Comparison of ENCODE assay signal across 21 cellular contexts in genomic region chr18:8625693-8626092, GRCh38. TPM values are rescaled to one million over a fixed set of nuclear protein-coding genes. Genes with fewer than 3 reads are reported as not detected.
A peak's percentile ranks its signal among the peaks of the same experiment; 100 is the strongest.
DNase-seq lines count a peak whose midpoint lies in the region; ATAC-seq lines count a peak whose summit lies in the region.
"Had no signal": no experiment of that assay in that cellular context is flagged by ENCODE, and none has a peak within 500 bp of the region (broad histone marks: within the 10 kb centered on the region; RNA-seq: fewer than 3 reads in every experiment).

No MANE protein-coding gene starts in this region.

- peak overlapping the region; percentile 82 for H3K27ac ChIP-seq in skeletal muscle tissue (ENCODE audit: low read depth, low read length)
- H3K27ac ChIP-seq: Peyer's patch, thyroid gland had no signal

- peaks cover 13% of the 10 kb centered on the region for H3K4me1 ChIP-seq in endocrine pancreas (ENCODE audit: control insufficient read depth, insufficient read depth, low read length)
- peaks cover 54 to 64% (median 58%) of the 10 kb centered on the region in 3 donors for H3K4me1 ChIP-seq in skeletal muscle tissue (ENCODE audit: control insufficient read depth in 3 of 3, insufficient read depth in 3 of 3, low read length in 3 of 3)

- no peak for ATAC-seq in sciatic nerve
- ATAC-seq: effector memory CD8-positive, alpha-beta T cell; naive thymus-derived CD8-positive, alpha-beta T cell had no signal

- H3K9me3 Mint-ChIP-seq in T-helper 2 cell treated with Interferon-gamma antibody and Interleukin-4, amounts not matched to agents 5 μg/mL and 100 μg/mL, for 36 hours: peaks cover 9% of the 10 kb centered on the region
- H3K9me3 Mint-ChIP-seq: effector memory CD8-positive, alpha-beta T cell; memory B cell had no signal

- H3K4me3 Mint-ChIP-seq in T-helper 2 cell treated with Interferon-gamma antibody and Interleukin-4, amounts not matched to agents 5 μg/mL and 100 μg/mL, for 36 hours: no peak overlapping the region
- H3K4me3 Mint-ChIP-seq: activated naive CD4-positive, alpha-beta T cell treated with anti-CD3 and anti-CD28 coated beads for 36 hours; effector memory CD8-positive, alpha-beta T cell; memory B cell had no signal

- peaks cover 56% of the 10 kb centered on the region for H3K36me3 Mint-ChIP-seq in T-helper 2 cell treated with Interferon-gamma antibody and Interleukin-4, amounts not matched to agents 5 μg/mL and 100 μg/mL, for 36 hours (ENCODE audit: low read depth)

- H3K27me3 ChIP-seq in endocrine pancreas (ENCODE audit: control insufficient read depth, insufficient read depth, low read length) (no peaks in the 10 kb centered on the region), skeletal muscle tissue (ENCODE audit: control insufficient read depth in 3 of 3, insufficient read depth in 3 of 3, low read length in 3 of 3) (no peaks in the 10 kb centered on the region)
- H3K27me3 ChIP-seq: Peyer's patch, thyroid gland had no signal

- H3K27me3 Mint-ChIP-seq in T-helper 2 cell treated with Interferon-gamma antibody and Interleukin-4, amounts not matched to agents 5 μg/mL and 100 μg/mL, for 36 hours (ENCODE audit: low read depth): no peaks in the 10 kb centered on the region
- H3K27me3 Mint-ChIP-seq: effector memory CD8-positive, alpha-beta T cell; memory B cell; naive thymus-derived CD8-positive, alpha-beta T cell had no signal

- H3K4me3 ChIP-seq in endocrine pancreas (ENCODE audit: control insufficient read depth, insufficient read depth, low read length) (peak overlapping the region; percentile 19), skeletal muscle tissue (ENCODE audit: low read length in 3 of 3) (peak overlapping the region in 1 of 3 donors; percentile 32)
- H3K4me3 ChIP-seq: Peyer's patch, thyroid gland had no signal

- no peaks in the 10 kb centered on the region for H3K36me3 ChIP-seq in endocrine pancreas (ENCODE audit: control insufficient read depth, insufficient read depth, low read length)
- peaks cover 3 to 18% (median 3%) of the 10 kb centered on the region in 3 donors for H3K36me3 ChIP-seq in skeletal muscle tissue (ENCODE audit: control insufficient read depth in 3 of 3, insufficient read depth in 3 of 3, low read length in 3 of 3)

- peak overlapping the region; percentile 32 for H3K9ac ChIP-seq in endocrine pancreas (ENCODE audit: control insufficient read depth, insufficient read depth, low read length)
- H3K9ac ChIP-seq in skeletal muscle tissue (ENCODE audit: low read depth in 1 of 3, low read length in 3 of 3): peak overlapping the region; percentile 16 to 35 (median 25)

- DNase-seq in T-helper 2 cell treated with Interferon-gamma antibody and Interleukin-4, amounts not matched to agents 5 μg/mL and 100 μg/mL, for 36 hours (ENCODE audit: low spot score): no peak
- no peak for DNase-seq in T-helper 2 cell
- DNase-seq in NCI-H510A treated with DMSO at 0.1 percent for 48 hours (lab: John Stamatoyannopoulos, UW): peak; percentile 75
- DNase-seq in HuH-7 (ENCODE audit: low spot score): no peak
- DNase-seq in 8988T: no peak
- no peak for DNase-seq in sciatic nerve (ENCODE audit: low spot score)
- DNase-seq: activated CD4-positive, alpha-beta T cell treated with anti-CD3 and anti-CD28 coated beads, Interleukin-2, amount 50 U/mL, for 1 hour; activated naive CD4-positive, alpha-beta T cell treated with anti-CD3 and anti-CD28 coated beads for 36 hours; activated T-cell treated with anti-CD3 and anti-CD28 coated beads for 4 hours; anterior cingulate cortex; DMS79 treated with DMSO at 0.1 percent for 48 hours; effector memory CD8-positive, alpha-beta T cell; GOT3; naive thymus-derived CD8-positive, alpha-beta T cell; NCI-H1694 treated with DMSO at 0.1 percent for 48 hours; NCI-H82; Peyer's patch; thyroid gland had no signal

- peaks cover 22% of the 10 kb centered on the region for H3K4me1 Mint-ChIP-seq in T-helper 2 cell treated with Interferon-gamma antibody and Interleukin-4, amounts not matched to agents 5 μg/mL and 100 μg/mL, for 36 hours (ENCODE audit: low read depth)

- intact Hi-C loops in sciatic nerve (cut with DNase I): no loop called here

- H3K27ac Mint-ChIP-seq in T-helper 2 cell treated with Interferon-gamma antibody and Interleukin-4, amounts not matched to agents 5 μg/mL and 100 μg/mL, for 36 hours: peak overlapping the region; percentile 24
- H3K27ac Mint-ChIP-seq: activated naive CD4-positive, alpha-beta T cell treated with anti-CD3 and anti-CD28 coated beads for 36 hours had no signal

- H3K9me3 ChIP-seq in endocrine pancreas (ENCODE audit: control insufficient read depth, low read length): no peaks in the 10 kb centered on the region
- no peaks in the 10 kb centered on the region for H3K9me3 ChIP-seq in skeletal muscle tissue (ENCODE audit: control insufficient read depth in 3 of 3, low read length in 3 of 3)
- H3K9me3 ChIP-seq: Peyer's patch, thyroid gland had no signal

RNA-seq across cellular contexts. Expression of gene RAB12, which starts 16.5 kb away (rescaled TPM):
- total RNA-seq in skeletal muscle tissue (85.6 TPM), sciatic nerve (50.2 TPM)
